15 cellular contexts compared by ENCODE assay signal in the genomic region with DNA sequence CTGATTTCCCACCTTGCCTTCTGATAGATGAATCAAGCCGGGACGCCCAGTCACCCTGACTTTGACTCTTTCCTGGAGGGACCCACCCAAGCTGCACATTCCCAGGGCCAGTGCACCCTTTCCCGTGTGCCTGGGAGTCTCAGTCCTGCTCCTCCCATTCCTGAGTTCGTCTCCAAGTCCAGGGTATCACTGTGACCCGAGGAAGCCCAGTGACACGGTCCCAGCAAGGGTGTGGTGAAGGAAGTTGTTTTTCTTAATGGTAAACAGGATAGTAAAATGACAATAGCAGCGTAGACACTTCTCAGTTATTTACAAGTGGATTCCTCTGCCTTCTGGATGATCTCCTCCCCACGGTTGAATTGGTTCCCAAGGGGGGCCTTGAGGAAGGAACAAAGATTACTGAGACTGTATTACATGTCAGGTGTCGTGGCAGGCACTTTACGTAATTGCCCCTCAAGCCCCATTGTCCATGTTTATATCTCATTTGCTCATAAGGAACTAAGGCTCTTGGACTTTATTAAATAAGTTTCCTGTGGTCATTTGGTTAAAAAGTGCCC.
DNase-seq lines count a peak whose midpoint lies in the region; ATAC-seq, FAIRE-seq and TF ChIP-seq lines count a peak whose summit lies in the region.
"Had no signal": no experiment of that assay in that cellular context is flagged by ENCODE, and none has a peak within 500 bp of the region (broad histone marks: within the 10 kb centered on the region; RNA-seq: fewer than 3 reads in every experiment).

No MANE protein-coding gene starts in this region.

- peaks cover 99% of the 10 kb centered on the region for H3K79me2 ChIP-seq in Karpas-422 (ENCODE audit: low read length)
- H3K79me2 ChIP-seq in smooth muscle cell (ENCODE audit: low read depth) = peaks cover 27% of the 10 kb centered on the region

- intact Hi-C loops in kidney (cut with DNase I) (loop anchor here (10.0 kb wide), 1 partner anchor 130 kb away; no protein-coding TSS in a partner anchor), uterus (cut with DNase I; ENCODE audit: low total_unique reads) (loop anchor here (5.0 kb wide), 1 partner anchor 132 kb away; no protein-coding TSS in a partner anchor)

- no peaks in the 10 kb centered on the region for H3K27me3 Mint-ChIP-seq in T-cell

- H3K4me3 ChIP-seq in BLaER1 treated with 17β-estradiol and CSF1 and Interleukin-3, amounts not matched to agents 10 nM and 100 nM = peak overlapping the region in 4 of 10 experiments; percentile 6 to 16 (median 8); a peak in 1 of 20 replicates
- H3K4me3 ChIP-seq in Karpas-422 (ENCODE audit: low read length) (no peak overlapping the region), kidney (ENCODE audit: low read length in 2 of 2) (no peak overlapping the region), smooth muscle cell (no peak overlapping the region), uterus (no peak overlapping the region)
- H3K4me3 ChIP-seq: GM23338, K562 had no signal

- H3K27me3 ChIP-seq in BLaER1 treated with 17β-estradiol and CSF1 and Interleukin-3, amounts not matched to agents 10 nM and 100 nM = no peaks in the 10 kb centered on the region
- H3K27me3 ChIP-seq in Karpas-422 (ENCODE audit: low read length) (no peaks in the 10 kb centered on the region), smooth muscle cell (ENCODE audit: low read depth) (no peaks in the 10 kb centered on the region), uterus (no peaks in the 10 kb centered on the region)

- TF ChIP-seq CTCF in kidney (IDR thresholded peaks at IDR 0.05; ENCODE audit: borderline replicate concordance, extremely low read depth, insufficient read depth) (no peak), smooth muscle cell (IDR thresholded peaks at IDR 0.05; ENCODE audit: borderline replicate concordance, insufficient read depth, poor library complexity, severe bottlenecking) (no peak), D721Med (IDR thresholded peaks at IDR 0.05; ENCODE audit: insufficient read depth, missing control alignments) (no peak), uterus (IDR thresholded peaks at IDR 0.05) (no peak)

- H2AFZ ChIP-seq in Karpas-422 (ENCODE audit: low read length) = no peak overlapping the region
- H2AFZ ChIP-seq in smooth muscle cell (ENCODE audit: low read depth) = no peak overlapping the region
- H2AFZ ChIP-seq: GM23338 had no signal

- no peak overlapping the region for H3K4me3 Mint-ChIP-seq in T-cell
- H3K4me3 Mint-ChIP-seq: GM23338 had no signal

- H3K36me3 Mint-ChIP-seq in T-cell = no peaks in the 10 kb centered on the region

- H3K4me1 ChIP-seq in BLaER1 treated with 17β-estradiol and CSF1 and Interleukin-3, amounts not matched to agents 10 nM and 100 nM = peaks cover 70 to 98% (median 96%) of the 10 kb centered on the region in 10 experiments
- H3K4me1 ChIP-seq in Karpas-422 (ENCODE audit: low read length) (peaks cover 70% of the 10 kb centered on the region), kidney (ENCODE audit: control insufficient read depth in 1 of 2, insufficient read depth in 1 of 2, low read depth in 1 of 2, low read length in 2 of 2) (peaks cover 0 to 15% of the 10 kb centered on the region in 2 donors), smooth muscle cell (ENCODE audit: low read depth) (peaks cover 16% of the 10 kb centered on the region), uterus (no peaks in the 10 kb centered on the region)

- DNase-seq in Karpas-422 = no peak
- no peak for DNase-seq in kidney
- DNase-seq in smooth muscle cell (lab: John Stamatoyannopoulos, UW; ENCODE audit: unreplicated experiment) = no peak
- no peak for DNase-seq in D721Med (ENCODE audit: insufficient read length, low spot score)
- DNase-seq in T-cell = no peak
- no peak for DNase-seq in uterus
- DNase-seq: NCI-H1048, NCI-H1694 treated with DMSO at 0.1 percent for 48 hours, NCI-H2171, NCI-H82, SHP77 treated with DMSO at 0.1 percent for 48 hours had no signal

- WGBS in smooth muscle cell (ENCODE audit: low lambda C conversion rate) = 82% methylated on average over 10 of the region's 10 CpGs

- peaks cover 0 to 4% (median 0%) of the 10 kb centered on the region in 11 experiments; a peak in 2 of 22 replicates for H3K9me3 ChIP-seq in BLaER1 treated with 17β-estradiol and CSF1 and Interleukin-3, amounts not matched to agents 10 nM and 100 nM (replicated peaks in 1 of 11)
- H3K9me3 ChIP-seq in Karpas-422 (ENCODE audit: low read length) = no peaks in the 10 kb centered on the region
- no peaks in the 10 kb centered on the region for H3K9me3 ChIP-seq in kidney (ENCODE audit: control insufficient read depth in 1 of 2, low read length in 2 of 2)
- no peaks in the 10 kb centered on the region for H3K9me3 ChIP-seq in smooth muscle cell (replicated peaks; ENCODE audit: low read depth)
- no peaks in the 10 kb centered on the region for H3K9me3 ChIP-seq in uterus

- H3K4me2 ChIP-seq in BLaER1 treated with 17β-estradiol and CSF1 and Interleukin-3, amounts not matched to agents 10 nM and 100 nM = peak overlapping the region; percentile 76 to 95 (median 87)
- peak overlapping the region; percentile 20 for H3K4me2 ChIP-seq in Karpas-422 (ENCODE audit: low read depth, low read length, poor library complexity, severe bottlenecking)
- H3K4me2 ChIP-seq in smooth muscle cell = no peak overlapping the region
- H3K4me2 ChIP-seq: GM23338 had no signal

- POLR2A ChIA-PET in T-cell (lab: Charles Lee) = no interaction called here

- peak overlapping the region; percentile 6 to 72 (median 65); a peak in 19 of 22 replicates for H3K27ac ChIP-seq in BLaER1 treated with 17β-estradiol and CSF1 and Interleukin-3, amounts not matched to agents 10 nM and 100 nM
- peak overlapping the region; percentile 64 for H3K27ac ChIP-seq in Karpas-422 (ENCODE audit: low read length)
- peak overlapping the region; percentile 38 to 60 for H3K27ac ChIP-seq in kidney (ENCODE audit: low read depth in 2 of 2, low read length in 2 of 2)
- peak overlapping the region; percentile 89 for H3K27ac ChIP-seq in smooth muscle cell (ENCODE audit: low read depth)
- no peak overlapping the region for H3K27ac ChIP-seq in uterus

- ATAC-seq in T-cell (replicated peaks in 1 of 4) = no peak
- ATAC-seq: GM23338, K562 had no signal

- peaks cover 0 to 27% (median 14%) of the 10 kb centered on the region in 11 experiments; a peak in 6 of 22 replicates for H3K36me3 ChIP-seq in BLaER1 treated with 17β-estradiol and CSF1 and Interleukin-3, amounts not matched to agents 10 nM and 100 nM
- 0 out of 2 replicates have a peak, but pooled peaks cover 10% of the 10 kb centered on the region for H3K36me3 ChIP-seq in Karpas-422 (ENCODE audit: insufficient read depth, low read length)
- H3K36me3 ChIP-seq in kidney (ENCODE audit: control insufficient read depth in 1 of 2, insufficient read depth in 2 of 2, low read length in 2 of 2) = no peaks in the 10 kb centered on the region
- H3K36me3 ChIP-seq in smooth muscle cell (ENCODE audit: low read depth) = no peaks in the 10 kb centered on the region
- no peaks in the 10 kb centered on the region for H3K36me3 ChIP-seq in uterus

- no peak for TF ChIP-seq POLR2A in uterus (IDR thresholded peaks at IDR 0.05)

- H3K9me3 Mint-ChIP-seq in T-cell = no peaks in the 10 kb centered on the region
- H3K9me3 Mint-ChIP-seq: GM23338 had no signal

- CTCF ChIA-PET in T-cell (lab: Charles Lee) = no interaction called here

- FAIRE-seq in kidney (lab: Jason Lieb, UNC) (no peak), D721Med (lab: Jason Lieb, UNC) (no peak)
- FAIRE-seq: HTR-8/SVneo, K562 had no signal

- peaks cover 10% of the 10 kb centered on the region for H3F3A ChIP-seq in smooth muscle cell (ENCODE audit: low read depth)

- peak overlapping the region in 10 of 11 experiments; percentile 22 to 71 (median 46); a peak in 16 of 22 replicates for H3K9ac ChIP-seq in BLaER1 treated with 17β-estradiol and CSF1 and Interleukin-3, amounts not matched to agents 10 nM and 100 nM
- no peak overlapping the region; the same call in 1 of the 2 replicates for H3K9ac ChIP-seq in Karpas-422 (ENCODE audit: low read length)
- no peak overlapping the region for H3K9ac ChIP-seq in kidney (ENCODE audit: low read length in 2 of 2)
- no peak overlapping the region for H3K9ac ChIP-seq in smooth muscle cell (ENCODE audit: low read depth)

- H3K27ac Mint-ChIP-seq in T-cell = no peak overlapping the region
- H3K27ac Mint-ChIP-seq: GM23338 had no signal

- H3K4me1 Mint-ChIP-seq in T-cell = peaks cover 6 to 11% (median 7%) of the 10 kb centered on the region in 3 donors

- H3K9me2 ChIP-seq in Karpas-422 (replicated peaks; ENCODE audit: insufficient read depth, low read length) = no peaks in the 10 kb centered on the region

- peaks cover 0 to 88% (median 63%) of the 10 kb centered on the region in 11 experiments; a peak in 15 of 22 replicates for H4K20me1 ChIP-seq in BLaER1 treated with 17β-estradiol and CSF1 and Interleukin-3, amounts not matched to agents 10 nM and 100 nM
- H4K20me1 ChIP-seq in Karpas-422 (ENCODE audit: insufficient read depth, low read depth, low read length) (no peaks in the 10 kb centered on the region; the same call in 1 of the 2 replicates), smooth muscle cell (ENCODE audit: low read depth) (peaks cover 7% of the 10 kb centered on the region)

Comparison
In these comparisons a context has a peak if more than half of its experiments do, and no peak if none do; other contexts are left out.
1. H3K27ac ChIP-seq: peak in BLaER1 treated with 17β-estradiol and CSF1 and Interleukin-3, amounts not matched to agents 10 nM and 100 nM (11 of 11), Karpas-422 (single experiment), kidney (2 of 2) and smooth muscle cell (single experiment); none in uterus (0 of 2).
2. H3K9ac ChIP-seq: peak in BLaER1 treated with 17β-estradiol and CSF1 and Interleukin-3, amounts not matched to agents 10 nM and 100 nM (10 of 11); none in Karpas-422 (single experiment), kidney (0 of 2) and smooth muscle cell (single experiment).